29 cellular contexts compared by ENCODE assay signal in the genomic region with DNA sequence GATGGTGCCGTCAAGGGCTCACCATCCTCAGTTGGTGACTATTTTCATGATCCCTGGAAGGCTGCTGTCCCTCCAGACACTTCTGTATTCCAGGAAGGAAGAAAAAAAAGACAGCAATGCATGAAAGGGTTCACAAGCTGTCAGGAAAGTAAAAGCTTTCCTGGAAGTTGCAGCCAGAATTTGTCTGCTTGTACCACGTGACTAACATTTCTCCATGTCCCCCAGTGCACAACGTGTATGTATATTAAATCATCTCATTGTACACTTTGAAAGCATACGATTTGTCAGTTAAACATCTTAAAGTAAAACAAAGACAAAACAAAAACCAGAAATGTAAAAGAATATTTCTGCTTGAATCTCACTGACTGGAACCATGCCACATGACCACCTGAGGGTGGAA.
"Had no signal": no experiment of that assay in that cellular context is flagged by ENCODE, and none has a peak within 500 bp of the region (broad histone marks: within the 10 kb centered on the region; RNA-seq: fewer than 3 reads in every experiment).

No MANE protein-coding gene starts in this region.

- H3K4me3 Mint-ChIP-seq: activated CD4-positive, alpha-beta T cell treated with anti-CD3 and anti-CD28 coated beads, Interleukin-2, amount 10 ng/mL, durations not matched to agents 24 days and 14 days; activated CD8-positive, alpha-beta T cell treated with anti-CD3 and anti-CD28 coated beads, Interleukin-2, amount 10 ng/mL, durations not matched to agents 7 days and 5 days; activated naive CD4-positive, alpha-beta T cell treated with anti-CD3 and anti-CD28 coated beads, Interleukin-2, amount 50 U/mL, for 24 hours; activated naive CD8-positive, alpha-beta T cell treated with anti-CD3 and anti-CD28 coated beads, Interleukin-2, amount 10 ng/mL, durations not matched to agents 7 days and 5 days; activated T-cell treated with anti-CD3 and anti-CD28 coated beads, Interleukin-2, amount 50 U/mL, for 24 hours; central memory CD8-positive, alpha-beta T cell had no signal

- H3K27me3 ChIP-seq: ascending aorta, cardiac muscle cell had no signal

- H3K4me3 ChIP-seq: ascending aorta, cardiac muscle cell, SJCRH30, SK-N-MC had no signal

- H3K36me3 ChIP-seq: ascending aorta, cardiac muscle cell, SJCRH30 had no signal

- H3K27ac Mint-ChIP-seq: activated CD4-positive, alpha-beta T cell treated with anti-CD3 and anti-CD28 coated beads, Interleukin-2, amount 10 ng/mL, durations not matched to agents 24 days and 14 days; activated CD8-positive, alpha-beta T cell treated with anti-CD3 and anti-CD28 coated beads, Interleukin-2, amount 10 ng/mL, durations not matched to agents 7 days and 5 days; activated naive CD4-positive, alpha-beta T cell treated with anti-CD3 and anti-CD28 coated beads, Interleukin-2, amount 50 U/mL, for 24 hours; activated naive CD8-positive, alpha-beta T cell treated with anti-CD3 and anti-CD28 coated beads, Interleukin-2, amount 10 ng/mL, durations not matched to agents 7 days and 5 days; activated T-cell treated with anti-CD3 and anti-CD28 coated beads, Interleukin-2, amount 50 U/mL, for 24 hours; activated T-helper 2 cell treated with anti-CD3 and anti-CD28 coated beads, Interferon-gamma antibody, Interleukin-2, Interleukin-4, amounts not matched to agents 10 μg/mL and 5 μg/mL and 100 μg/mL, durations not matched to agents 14 hours and 24 hours and 36 hours had no signal

- H3K9me3 Mint-ChIP-seq: activated T-cell treated with anti-CD3 and anti-CD28 coated beads, Interleukin-2, amount 50 U/mL, for 24 hours had no signal

- H3K36me3 Mint-ChIP-seq: activated naive CD4-positive, alpha-beta T cell treated with anti-CD3 and anti-CD28 coated beads, Interleukin-2, amount 50 U/mL, for 24 hours; activated naive CD8-positive, alpha-beta T cell treated with anti-CD3 and anti-CD28 coated beads, Interleukin-2, amount 10 ng/mL, durations not matched to agents 7 days and 5 days had no signal

- DNase-seq: activated CD4-positive, alpha-beta T cell treated with anti-CD3 and anti-CD28 coated beads, Interleukin-2, amount 10 ng/mL, durations not matched to agents 24 days and 14 days; activated CD4-positive, alpha-beta T cell treated with anti-CD3 and anti-CD28 coated beads, Interleukin-2, amount 50 U/mL, for 48 hours; activated CD8-positive, alpha-beta T cell treated with anti-CD3 and anti-CD28 coated beads, Interleukin-2, amount 10 ng/mL, durations not matched to agents 7 days and 5 days; activated gamma-delta T cell; activated naive CD4-positive, alpha-beta T cell treated with Interleukin-2 at 50 U/mL for 16 hours; activated naive CD8-positive, alpha-beta T cell treated with anti-CD3 and anti-CD28 coated beads, Interleukin-2, amount 10 ng/mL, durations not matched to agents 7 days and 5 days; activated T-cell treated with anti-CD3 and anti-CD28 coated beads, Interleukin-2, amount 50 U/mL, for 24 hours; amygdala; Kasumi-1; KG1; MM.1S; MV-4-11; NCI-H1092 treated with DMSO at 0.1 percent for 48 hours; NCI-H1417; NCI-H146; NCI-H187; NCI-H2029 treated with DMSO at 0.1 percent for 48 hours; NCI-H2107; NCI-H345; NCI-H524 treated with DMSO at 0.1 percent for 48 hours; SHP77; SJCRH30; T1000 had no signal

- H3K27ac ChIP-seq: cardiac muscle cell, SJCRH30, SK-N-MC had no signal

- H3K4me1 Mint-ChIP-seq: activated naive CD4-positive, alpha-beta T cell treated with anti-CD3 and anti-CD28 coated beads, Interleukin-2, amount 50 U/mL, for 24 hours; activated naive CD8-positive, alpha-beta T cell treated with anti-CD3 and anti-CD28 coated beads, Interleukin-2, amount 10 ng/mL, durations not matched to agents 7 days and 5 days; central memory CD8-positive, alpha-beta T cell had no signal

- H3K4me1 ChIP-seq: SJCRH30 had no signal

- H3K9me3 ChIP-seq: ascending aorta, SJCRH30 had no signal

- H3K27me3 Mint-ChIP-seq: activated CD4-positive, alpha-beta T cell treated with anti-CD3 and anti-CD28 coated beads, Interleukin-2, amount 10 ng/mL, durations not matched to agents 24 days and 14 days; activated naive CD4-positive, alpha-beta T cell treated with anti-CD3 and anti-CD28 coated beads, Interleukin-2, amount 50 U/mL, for 24 hours; activated T-cell treated with anti-CD3 and anti-CD28 coated beads, Interleukin-2, amount 50 U/mL, for 24 hours; central memory CD8-positive, alpha-beta T cell had no signal
